In the genomic region with DNA sequence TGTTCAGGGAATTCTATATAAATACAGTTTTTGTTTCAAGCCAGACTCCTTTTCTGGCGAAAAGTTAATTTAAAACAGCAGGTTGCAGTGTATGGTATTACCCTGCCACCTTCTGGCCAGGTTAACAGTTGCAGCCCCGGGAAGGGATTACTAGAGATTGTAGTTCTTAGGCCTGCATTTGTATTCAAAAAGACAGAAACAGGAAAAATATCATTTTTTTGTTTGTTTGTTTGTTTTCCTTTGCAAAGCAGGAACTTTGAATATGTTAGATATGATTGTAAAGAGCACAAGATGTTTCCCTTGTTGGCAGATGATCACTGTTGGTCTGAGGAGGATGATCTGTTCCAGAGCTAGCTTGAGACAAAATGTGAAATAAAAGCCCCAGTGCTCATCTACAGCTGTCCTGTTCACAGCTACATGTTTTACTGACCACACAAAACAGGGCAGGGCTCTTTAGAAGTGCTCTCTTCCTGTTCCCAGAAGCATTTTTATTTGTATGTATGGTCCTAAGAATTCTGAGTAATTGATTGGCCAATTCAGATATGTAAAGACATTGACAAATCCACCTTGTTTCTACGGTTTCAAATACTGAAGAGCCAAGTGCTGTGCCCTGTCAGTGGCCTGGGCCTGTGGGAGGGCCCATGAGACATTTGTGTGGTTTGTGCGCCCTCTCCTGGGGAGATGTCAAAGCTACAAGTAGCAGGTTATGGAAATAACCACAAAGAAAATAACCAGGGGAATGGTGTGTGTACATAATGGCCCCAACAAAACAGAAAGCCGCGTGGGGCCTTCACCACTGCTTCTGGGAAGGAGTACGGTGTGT, we compare ENCODE assay signal across 8 cellular contexts. TPM values are rescaled to one million over a fixed set of nuclear protein-coding genes. Genes with fewer than 3 reads are reported as not detected.
DNase-seq lines count a peak whose midpoint lies in the region; ATAC-seq and TF ChIP-seq lines count a peak whose summit lies in the region.

No MANE protein-coding gene starts in this region.

- RAD21 ChIA-PET in HCT116 (lab: Charles Lee; ENCODE audit: low non-redundant PET in 1 of 2, low total read pairs in 2 of 2, uncharacterized antibody in 2 of 2, unreplicated experiment in 2 of 2) = interaction anchor here (1.1 to 2.0 kb wide), 4 partner anchors 189 to 324 kb away, joined by 8 to 13 read pairs (median 12); no protein-coding TSS in a partner anchor

- intact Hi-C loops in HCT116 (cut with micrococcal nuclease) = loop anchor here (1.0 to 10.0 kb wide), 4 partner anchors 189 to 903 kb away; no protein-coding TSS in a partner anchor
- intact Hi-C loops in cardiac septum (cut with DNase I) = loop anchor here (2.0 to 10.0 kb wide), 2 partner anchors 143 to 323 kb away; no protein-coding TSS in a partner anchor
- intact Hi-C loops in aorta (cut with DNase I) = loop anchor here in 1 of 2 donors (2.0 to 5.0 kb wide), 2 partner anchors 189 to 325 kb away; no protein-coding TSS in a partner anchor

- H4K20me1 ChIP-seq in HCT116 (ENCODE audit: insufficient read depth) (no peaks in the 10 kb centered on the region), MM.1S (ENCODE audit: insufficient read depth, low read length) (no peaks in the 10 kb centered on the region)

- H3K36me3 ChIP-seq in HCT116 (ENCODE audit: control insufficient read depth in 1 of 2, insufficient read depth in 2 of 2, low read length in 2 of 2) (peaks cover 2 to 17% of the 10 kb centered on the region in 2 experiments; a peak in 1 of 4 replicates), MM.1S (replicated peaks; ENCODE audit: insufficient read depth, low read length) (no peaks in the 10 kb centered on the region), adipocyte (ENCODE audit: control insufficient read depth, insufficient read depth, low read length, severe bottlenecking) (peaks cover 34% of the 10 kb centered on the region), aorta (ENCODE audit: control insufficient read depth in 1 of 2, insufficient read depth in 2 of 2, low read length in 1 of 2) (peaks cover 0 to 9% of the 10 kb centered on the region in 2 donors)

- CTCF ChIA-PET in HCT116 (lab: Charles Lee) = interaction anchor here (0.6 to 2.4 kb wide), 20 partner anchors 9 to 1872 kb away, joined by 3 to 59 read pairs (median 4); a partner anchor contains a TSS

- POLR2A ChIA-PET in HCT116 (lab: Charles Lee) = no interaction called here

- H3K27me3 ChIP-seq in HCT116 (ENCODE audit: insufficient read depth, low read length) = no peaks in the 10 kb centered on the region
- H3K27me3 ChIP-seq in MM.1S (replicated peaks; ENCODE audit: insufficient read depth, low read length) = no peaks in the 10 kb centered on the region
- no peaks in the 10 kb centered on the region for H3K27me3 ChIP-seq in adipocyte (replicated peaks; ENCODE audit: control insufficient read depth, insufficient read depth, low read length)
- H3K27me3 ChIP-seq in aorta (ENCODE audit: control insufficient read depth in 1 of 2, insufficient read depth in 2 of 2, low read length in 1 of 2) = no peaks in the 10 kb centered on the region

- 0 out of 2 replicates have a peak overlapping the region, but pooled peaks have one; percentile 6 for H3K27ac ChIP-seq in HCT116 (ENCODE audit: low read depth, low read length)
- peak overlapping the region; percentile 23; the same call in 1 of the 2 replicates for H3K27ac ChIP-seq in MM.1S (ENCODE audit: low read length)
- no peak overlapping the region for H3K27ac ChIP-seq in aorta (ENCODE audit: low read depth in 1 of 2, low read length in 2 of 2)

- no peaks in the 10 kb centered on the region for H3F3A ChIP-seq in MM.1S (ENCODE audit: insufficient read depth, low read length)

- 6% methylated on average over 7 of the region's 7 CpGs for WGBS in aorta, 2 donors

- peak; percentile 56 for DNase-seq in HCT116 (ENCODE audit: low read depth, low spot score)
- DNase-seq in MM.1S = peak; percentile 82
- DNase-seq in SW480 (ENCODE audit: low spot score) = peak; percentile 52
- DNase-seq in adipocyte (ENCODE audit: low read depth) = peak; percentile 92
- DNase-seq in cardiac septum (ENCODE audit: low spot score) = peak; percentile 88
- DNase-seq in pulmonary artery endothelial cell (ENCODE audit: low read depth, low spot score) = peak; percentile 41
- peak; percentile 83 to 88 for DNase-seq in aorta

- H3K9ac ChIP-seq in HCT116 (ENCODE audit: low read length) = no peak overlapping the region
- no peak overlapping the region for H3K9ac ChIP-seq in MM.1S (ENCODE audit: low read length)
- peak overlapping the region; percentile 52 for H3K9ac ChIP-seq in adipocyte (ENCODE audit: low read length)

- H3K4me2 ChIP-seq in HCT116 (ENCODE audit: low read length) (no peak overlapping the region), MM.1S (ENCODE audit: low read depth, low read length) (peak overlapping the region; percentile 17; the same call in 1 of the 2 replicates)

- H3K9me2 ChIP-seq in HCT116 (ENCODE audit: insufficient read depth) (no peaks in the 10 kb centered on the region), MM.1S (replicated peaks; ENCODE audit: insufficient read depth, low read length) (no peaks in the 10 kb centered on the region)

- H3K79me2 ChIP-seq in HCT116 (ENCODE audit: insufficient read depth, low read length) = no peaks in the 10 kb centered on the region
- H3K79me2 ChIP-seq in MM.1S (ENCODE audit: low read length) = no peaks in the 10 kb centered on the region

- H3K9me3 ChIP-seq in HCT116 (ENCODE audit: control insufficient read depth in 1 of 2, insufficient read depth in 1 of 2, low read depth in 1 of 2, low read length in 2 of 2) (no peaks in the 10 kb centered on the region), MM.1S (replicated peaks; ENCODE audit: insufficient read depth, low read length) (no peaks in the 10 kb centered on the region), adipocyte (ENCODE audit: control insufficient read depth, low read length) (no peaks in the 10 kb centered on the region), aorta (ENCODE audit: control insufficient read depth, low read length) (no peaks in the 10 kb centered on the region)

- TF ChIP-seq RAD21 in HCT116 (IDR thresholded peaks at IDR 0.05; ENCODE audit: low read depth) = peak; percentile 82

- TF ChIP-seq CTCF in GM12872 (IDR thresholded peaks at IDR 0.05; ENCODE audit: insufficient read depth, low read depth, low read length) (peak; percentile 77), HCT116 (IDR thresholded peaks at IDR 0.05 in 2 of 3, conservative IDR thresholded peaks at IDR 0.05 in 1 of 3; ENCODE audit: borderline replicate concordance in 1 of 3, insufficient read depth in 1 of 3, low read depth in 2 of 3, low read length in 2 of 3) (peak; percentile 84 to 87 (median 86)), MM.1S (IDR thresholded peaks at IDR 0.05; ENCODE audit: low read length) (peak; percentile 82)

- H3K4me1 ChIP-seq in HCT116 (ENCODE audit: control insufficient read depth in 1 of 2, insufficient read depth in 2 of 2, low read length in 2 of 2) (peaks cover 0 to 4% of the 10 kb centered on the region in 2 experiments; a peak in 2 of 4 replicates), MM.1S (ENCODE audit: low read length) (peaks cover 4% of the 10 kb centered on the region), adipocyte (ENCODE audit: control insufficient read depth, insufficient read depth, low read length) (peaks cover 11% of the 10 kb centered on the region), aorta (ENCODE audit: control insufficient read depth in 1 of 2, insufficient read depth in 2 of 2, low read length in 2 of 2) (no peaks in the 10 kb centered on the region)

- peak; percentile 97 for ATAC-seq in HCT116
- ATAC-seq in aorta (ENCODE audit: low FRiP score) = peak; percentile 93

- no peak overlapping the region for H2AFZ ChIP-seq in HCT116 (ENCODE audit: low read depth, low read length, poor library complexity, severe bottlenecking)
- H2AFZ ChIP-seq in MM.1S (ENCODE audit: low read length) = peak overlapping the region; percentile 28; the same call in 1 of the 2 replicates

- TF ChIP-seq POLR2A in HCT116 (IDR thresholded peaks at IDR 0.05; ENCODE audit: borderline replicate concordance, extremely low read depth, insufficient read depth, insufficient read length) = no peak

- H3K4me3 ChIP-seq in HCT116 (replicated peaks in 1 of 2; ENCODE audit: low read depth in 1 of 2, low read length in 2 of 2) (no peak overlapping the region), MM.1S (ENCODE audit: low read length) (no peak overlapping the region), adipocyte (ENCODE audit: low read length) (no peak overlapping the region), aorta (ENCODE audit: low read length in 2 of 2) (no peak overlapping the region)

- BruUV-seq in HCT116 (replicated peaks; lab: Mats Ljungman, UMichigan) = no TSS peak

TF ChIP-seq in HCT116, 20 proteins besides CTCF, POLR2A, EP300 and RAD21:
- no peak for TF ChIP-seq ELF1 (IDR thresholded peaks at IDR 0.05; ENCODE audit: borderline replicate concordance, low read depth)
- no peak for TF ChIP-seq ZFX (IDR thresholded peaks at IDR 0.05)
- no peak for TF ChIP-seq YY1 (IDR thresholded peaks at IDR 0.05; ENCODE audit: extremely low read depth, insufficient replicate concordance, low read depth, low read length)
- no peak for TF ChIP-seq SRF (IDR thresholded peaks at IDR 0.05; ENCODE audit: low read depth)
- TF ChIP-seq EZH2phosphoT487 (IDR thresholded peaks at IDR 0.05; ENCODE audit: borderline replicate concordance) = no peak
- no peak for TF ChIP-seq SP1 (IDR thresholded peaks at IDR 0.05; ENCODE audit: low read depth)
- no peak for TF ChIP-seq ZNF274 (IDR thresholded peaks at IDR 0.05; ENCODE audit: low read depth, low read length)
- no peak for TF ChIP-seq CEBPB (IDR thresholded peaks at IDR 0.05; ENCODE audit: low read depth)
- no peak for TF ChIP-seq SIN3A (IDR thresholded peaks at IDR 0.05; ENCODE audit: low read depth)
- no peak for TF ChIP-seq FOSL1 (IDR thresholded peaks at IDR 0.05; ENCODE audit: low read depth)
- TF ChIP-seq, protein P1, sequence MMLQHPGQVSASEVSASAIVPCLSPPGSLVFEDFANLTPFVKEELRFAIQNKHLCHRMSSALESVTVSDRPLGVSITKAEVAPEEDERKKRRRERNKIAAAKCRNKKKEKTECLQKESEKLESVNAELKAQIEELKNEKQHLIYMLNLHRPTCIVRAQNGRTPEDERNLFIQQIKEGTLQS (IDR thresholded peaks at IDR 0.05) = no peak
TF ChIP-seq in HCT116: peak in this region for 0.

RNA-seq across cellular contexts. Expression of a gene that starts 57.9 kb away (rescaled TPM):
- total RNA-seq in HCT116 (2021; ENCODE audit: unreplicated experiment) (not detected), cardiac septum (not detected), pulmonary artery endothelial cell (not detected in 2 replicates), aorta (not detected)
- polyA plus RNA-seq in HCT116 (2012) = 0.29 and 0.56 TPM in 2 replicates
- not detected for polyA plus RNA-seq in aorta

Comparison
In these comparisons a context has a peak if more than half of its experiments do, and no peak if none do; other contexts are left out.
1. DNase-seq: peak in every context shown above with its lines; median percentile 92 in adipocyte; 88 in cardiac septum; 86 in aorta; 82 in MM.1S; 56 in HCT116; 52 in SW480; 41 in pulmonary artery endothelial cell.
2. H3K27ac ChIP-seq: peak in HCT116 (single experiment) and MM.1S (single experiment); none in aorta (0 of 2).
3. Peak in every context shown above with its lines, with median percentiles within 50 percentile points of each other: CTCF ChIP-seq.